Comparison of ENCODE assay signal across 9 cellular contexts in the genomic region with DNA sequence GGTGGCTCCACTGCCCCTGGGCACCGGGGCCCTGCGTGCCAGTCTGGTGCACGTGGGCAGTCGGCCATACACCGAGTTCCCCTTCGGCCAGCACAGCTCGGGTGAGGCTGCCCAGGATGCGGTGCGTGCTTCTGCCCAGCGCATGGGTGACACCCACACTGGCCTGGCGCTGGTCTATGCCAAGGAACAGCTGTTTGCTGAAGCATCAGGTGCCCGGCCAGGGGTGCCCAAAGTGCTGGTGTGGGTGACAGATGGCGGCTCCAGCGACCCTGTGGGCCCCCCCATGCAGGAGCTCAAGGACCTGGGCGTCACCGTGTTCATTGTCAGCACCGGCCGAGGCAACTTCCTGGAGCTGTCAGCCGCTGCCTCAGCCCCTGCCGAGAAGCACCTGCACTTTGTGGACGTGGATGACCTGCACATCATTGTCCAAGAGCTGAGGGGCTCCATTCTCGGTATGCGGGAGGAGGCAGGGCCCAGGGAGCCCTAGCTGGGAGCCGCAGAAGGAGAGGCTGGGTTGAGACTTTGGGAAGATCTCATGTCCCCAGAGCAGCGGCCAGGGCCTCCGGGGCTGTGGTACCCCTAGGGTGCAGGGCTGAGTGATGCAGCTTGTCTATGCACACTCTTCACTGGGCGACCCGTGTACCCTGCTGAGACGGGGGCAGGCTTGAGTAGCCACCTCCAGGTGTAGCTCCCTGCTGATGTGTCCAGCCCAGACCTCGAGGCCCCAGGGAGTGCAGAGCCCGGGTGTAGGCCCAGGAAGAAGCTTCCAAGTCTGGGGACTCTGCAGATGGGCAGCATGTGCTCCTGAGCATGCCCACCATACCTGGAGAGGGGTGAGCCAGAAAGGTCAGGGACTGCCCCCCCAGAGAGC. TPM values are rescaled to one million over a fixed set of nuclear protein-coding genes. Genes with fewer than 3 reads are reported as not detected.
DNase-seq lines count a peak whose midpoint lies in the region; ATAC-seq, FAIRE-seq and TF ChIP-seq lines count a peak whose summit lies in the region.
"Had no signal": no experiment of that assay in that cellular context is flagged by ENCODE, and none has a peak within 500 bp of the region (broad histone marks: within the 10 kb centered on the region; RNA-seq: fewer than 3 reads in every experiment).

No MANE protein-coding gene starts in this region.

- no peaks in the 10 kb centered on the region for H3K36me3 ChIP-seq in pancreas

- FAIRE-seq in GM19239 (lab: Jason Lieb, UNC), result no peak
- no peak for FAIRE-seq in pancreas (lab: Jason Lieb, UNC)
- FAIRE-seq in HTR-8/SVneo (lab: Jason Lieb, UNC), result no peak

- DNase-seq in GM19239 (ENCODE audit: insufficient read length, low spot score) (peak; percentile 33), pancreas (peak; percentile 30 to 84 (median 41)), HTR-8/SVneo (ENCODE audit: insufficient read length, low spot score) (no peak)
- no peak for DNase-seq in central memory CD4-positive, alpha-beta T cell
- DNase-seq in activated CD4-positive, alpha-beta T cell treated with anti-CD3 and anti-CD28 coated beads for 48 hours, result no peak
- DNase-seq: activated effector memory CD4-positive, alpha-beta T cell treated with anti-CD3 and anti-CD28 coated beads, Interleukin-2, amount 50 U/mL, for 16 hours; DMS79 treated with DMSO at 0.1 percent for 48 hours; NCI-H1436 had no signal

- no peak for TF ChIP-seq CTCF in brain (conservative IDR thresholded peaks at IDR 0.05)
- TF ChIP-seq CTCF in pancreas (IDR thresholded peaks at IDR 0.05), result no peak

- peak overlapping the region; percentile 47 to 96 (median 60) for H3K27ac ChIP-seq in pancreas

- peaks cover 37% of the 10 kb centered on the region for H3K4me1 Mint-ChIP-seq in brain

- peaks cover 5% of the 10 kb centered on the region for H3K27me3 Mint-ChIP-seq in brain

- peak overlapping the region; percentile 54 to 76 (median 58) for H3K4me3 ChIP-seq in pancreas

- peak overlapping the region in 3 of 5 experiments; percentile 43 to 85 (median 81) for H3K4me3 Mint-ChIP-seq in brain

- intact Hi-C loops in pancreas (cut with DNase I), result loop anchor here in 1 of 3 donors (5.0 kb wide), 1 partner anchor 35 kb away; no protein-coding TSS in a partner anchor

- no peaks in the 10 kb centered on the region for H3K27me3 ChIP-seq in pancreas

- no peaks in the 10 kb centered on the region for H3K9me3 ChIP-seq in pancreas

- peaks cover 36 to 64% (median 45%) of the 10 kb centered on the region in 3 donors for H3K4me1 ChIP-seq in pancreas

- 34 to 49% methylated on average over 31 of the region's 31 CpGs for WGBS in pancreas, 2 donors

- no peak overlapping the region for H3K27ac Mint-ChIP-seq in brain

- peak in 1 of 4 donors; percentile 1 for ATAC-seq in pancreas

- no peaks in the 10 kb centered on the region for H3K36me3 Mint-ChIP-seq in brain

- H3K9me3 Mint-ChIP-seq in brain, result no peaks in the 10 kb centered on the region

RNA-seq across cellular contexts. Expression of a gene that starts 1.8 kb away (rescaled TPM):
- polyA plus RNA-seq in brain (ENCODE audit: insufficient read depth, low read depth, low replicate concordance) (108 TPM), pancreas (10 to 100 TPM; 53.3 to 58.7 TPM)
- 100 to 1,000 TPM in 2 of 6 donors, 10 to 100 TPM in 4; 25.4 to 138 (median 52.9) TPM for total RNA-seq in pancreas

RNA-seq across cellular contexts. Expression of a gene that starts 12.2 kb away (rescaled TPM):
- 10.3 TPM for polyA plus RNA-seq in brain (ENCODE audit: insufficient read depth, low read depth, low replicate concordance)
- 1 to 10 TPM; 2.4 to 9.5 (median 5.8) TPM for total RNA-seq in pancreas
- 10 to 100 TPM; 11.4 to 22.0 TPM for polyA plus RNA-seq in pancreas

RNA-seq across cellular contexts. Expression of a gene that starts 16.2 kb away (rescaled TPM):
- polyA plus RNA-seq in brain (ENCODE audit: insufficient read depth, low read depth, low replicate concordance) (54.3 TPM), pancreas (10 to 100 TPM; 22.1 to 41.8 TPM)
- 10 to 100 TPM in 3 of 6 donors, 1 to 10 TPM in 3; 2.3 to 16.1 (median 10.7) TPM for total RNA-seq in pancreas

RNA-seq across cellular contexts. Expression of a gene that starts 30.2 kb away (rescaled TPM):
- polyA plus RNA-seq in brain (ENCODE audit: insufficient read depth, low read depth, low replicate concordance) (152 TPM), pancreas (100 to 1,000 TPM in 1 of 2 donors, 10 to 100 TPM in 1; 69.0 to 121 TPM)
- total RNA-seq in pancreas, result 10 to 100 TPM; 42.1 to 71.8 (median 49.1) TPM

RNA-seq across cellular contexts. Expression of a gene that starts 34.3 kb away (rescaled TPM):
- polyA plus RNA-seq in brain (ENCODE audit: insufficient read depth, low read depth, low replicate concordance) (2.9 TPM), pancreas (10 to 100 TPM; 57.2 to 78.9 TPM)
- 10 to 100 TPM in 4 of 6 donors, 1 to 10 TPM in 2; 4.4 to 14.1 (median 11.5) TPM for total RNA-seq in pancreas

Comparison
In these comparisons a context has a peak if more than half of its experiments do, and no peak if none do; other contexts are left out.
1. DNase-seq: peak in GM19239 (single experiment) and pancreas (6 of 6); none in central memory CD4-positive, alpha-beta T cell (single experiment), activated CD4-positive, alpha-beta T cell treated with anti-CD3 and anti-CD28 coated beads for 48 hours (single experiment) and HTR-8/SVneo (single experiment).